In genomic region chr7:151425670-151426075, GRCh38 we compare ENCODE assay signal across 11 cellular contexts. TPM values are rescaled to one million over a fixed set of nuclear protein-coding genes. Genes with fewer than 3 reads are reported as not detected.
DNase-seq lines count a peak whose midpoint lies in the region; ATAC-seq and TF ChIP-seq lines count a peak whose summit lies in the region.
"Had no signal": no experiment of that assay in that cellular context is flagged by ENCODE, and none has a peak within 500 bp of the region (broad histone marks: within the 10 kb centered on the region; RNA-seq: fewer than 3 reads in every experiment).

No MANE protein-coding gene starts in this region.

- H3K36me3 ChIP-seq in spleen: no peaks in the 10 kb centered on the region
- no peaks in the 10 kb centered on the region for H3K36me3 ChIP-seq in naive thymus-derived CD4-positive, alpha-beta T cell (ENCODE audit: control insufficient read depth in 2 of 3, insufficient read depth in 3 of 3, low read length in 3 of 3)

- DNase-seq in HCEC 1CT (peak; percentile 88), astrocyte of the hippocampus (ENCODE audit: low read depth, low spot score) (peak; percentile 80), iris pigment epithelial cell (ENCODE audit: low read depth) (peak; percentile 95), spleen (peak; percentile 11), NCI-H526 (lab: John Stamatoyannopoulos, UW) (no peak), NOMO-1 (lab: John Stamatoyannopoulos, UW; ENCODE audit: unreplicated experiment in 2 of 2) (no peak), KG1 (lab: John Stamatoyannopoulos, UW) (no peak)
- no peak for DNase-seq in naive thymus-derived CD4-positive, alpha-beta T cell
- DNase-seq: NCI-H1694 treated with DMSO at 0.1 percent for 48 hours; stimulated activated CD8-positive, alpha-beta memory T cell treated with anti-CD3 and anti-CD28 coated beads, Interleukin-4, amount 100 ng/mL, for 48 hours had no signal

- no peak for TF ChIP-seq CTCF in spleen (IDR thresholded peaks at IDR 0.05 in 8 of 11, conservative IDR thresholded peaks at IDR 0.05 in 3 of 11)

- peaks cover 21 to 51% (median 39%) of the 10 kb centered on the region in 7 donors for H3K4me1 Mint-ChIP-seq in naive thymus-derived CD4-positive, alpha-beta T cell

- POLR2A ChIA-PET in naive thymus-derived CD4-positive, alpha-beta T cell (lab: Charles Lee): no interaction called here

- CTCF ChIA-PET in naive thymus-derived CD4-positive, alpha-beta T cell (lab: Charles Lee): interaction anchor here (1.0 to 1.1 kb wide), 2 partner anchors 21 to 23 kb away, joined by 3 to 4 read pairs; no protein-coding TSS in a partner anchor

- peaks cover 0 to 10% (median 0%) of the 10 kb centered on the region in 7 donors for H3K27me3 ChIP-seq in spleen (replicated peaks in 1 of 7)
- no peaks in the 10 kb centered on the region for H3K27me3 ChIP-seq in naive thymus-derived CD4-positive, alpha-beta T cell (ENCODE audit: control insufficient read depth in 2 of 2, insufficient read depth in 2 of 2, low read length in 2 of 2)

- WGBS in spleen, 5 donors: 61 to 81% (median 70%) methylated on average over 4 of the region's 4 CpGs

- H3K36me3 Mint-ChIP-seq in naive thymus-derived CD4-positive, alpha-beta T cell: peaks cover 0 to 5% (median 0%) of the 10 kb centered on the region in 5 donors

- H3K4me3 ChIP-seq in spleen: no peak overlapping the region
- no peak overlapping the region for H3K4me3 ChIP-seq in naive thymus-derived CD4-positive, alpha-beta T cell (ENCODE audit: low read length)

- TF ChIP-seq POLR2A in spleen (IDR thresholded peaks at IDR 0.05): no peak

- peaks cover 0 to 6% (median under 1%) of the 10 kb centered on the region in 11 donors for H3K9me3 Mint-ChIP-seq in naive thymus-derived CD4-positive, alpha-beta T cell

- intact Hi-C loops in spleen (cut with DNase I; ENCODE audit: low total_unique reads): no loop called here
- intact Hi-C loops in naive thymus-derived CD4-positive, alpha-beta T cell (cut with micrococcal nuclease): no loop called here

- no peak overlapping the region for H3K4me3 Mint-ChIP-seq in naive thymus-derived CD4-positive, alpha-beta T cell

- peaks cover 14 to 47% (median 28%) of the 10 kb centered on the region in 6 donors for H3K4me1 ChIP-seq in spleen
- peaks cover 35 to 43% of the 10 kb centered on the region in 2 donors for H3K4me1 ChIP-seq in naive thymus-derived CD4-positive, alpha-beta T cell (ENCODE audit: control insufficient read depth in 2 of 2, insufficient read depth in 2 of 2, low read length in 2 of 2)

- H3K27ac ChIP-seq in spleen: peak overlapping the region in 7 of 8 donors; percentile 60 to 79 (median 67)
- no peak overlapping the region for H3K27ac ChIP-seq in naive thymus-derived CD4-positive, alpha-beta T cell (ENCODE audit: low read depth, low read length)

- H3K27me3 Mint-ChIP-seq in naive thymus-derived CD4-positive, alpha-beta T cell: peaks cover 0 to 24% (median 0%) of the 10 kb centered on the region in 5 donors

- H3K9me3 ChIP-seq in spleen: peaks cover 0 to 23% (median 6%) of the 10 kb centered on the region in 8 donors
- H3K9me3 ChIP-seq in naive thymus-derived CD4-positive, alpha-beta T cell (ENCODE audit: control insufficient read depth in 2 of 3, low read length in 3 of 3): no peaks in the 10 kb centered on the region

- no peak for ATAC-seq in naive thymus-derived CD4-positive, alpha-beta T cell

- H3K27ac Mint-ChIP-seq in naive thymus-derived CD4-positive, alpha-beta T cell: no peak overlapping the region

RNA-seq across cellular contexts. Expression of gene CRYGN, which starts 14.3 kb away (rescaled TPM):
- total RNA-seq in spleen: 1 to 10 TPM in 3 of 7 donors, under 1 TPM in 3, not detected in 1; 0.17 to 2.5 (median 0.92) TPM
- polyA plus RNA-seq in spleen: under 1 TPM; 0.27 to 0.72 (median 0.32) TPM
- total RNA-seq in naive thymus-derived CD4-positive, alpha-beta T cell: 1 to 10 TPM in 1 of 5 experiments, under 1 TPM in 2, not detected in 2; 0.46 to 1.1 (median 0.61) TPM
- under 1 TPM; 0.33 to 0.48 TPM for polyA plus RNA-seq in naive thymus-derived CD4-positive, alpha-beta T cell
- total RNA-seq: SK-MEL-5 had no signal

RNA-seq across cellular contexts. Expression of gene WDR86, which starts 15.8 kb away (rescaled TPM):
- 10 to 100 TPM; 15.4 to 71.9 (median 58.1) TPM for total RNA-seq in spleen
- 10 to 100 TPM in 1 of 3 donors, 1 to 10 TPM in 2; 2.8 to 29.5 (median 8.6) TPM for polyA plus RNA-seq in spleen
- total RNA-seq in naive thymus-derived CD4-positive, alpha-beta T cell: 1 to 10 TPM in 2 of 5 experiments, not detected in 3; 1.6 to 9.7 TPM
- 1 to 10 TPM in 1 of 2 donors, under 1 TPM in 1; 0.24 to 3.1 TPM for polyA plus RNA-seq in naive thymus-derived CD4-positive, alpha-beta T cell
- total RNA-seq: SK-MEL-5 had no signal

Comparison
In these comparisons a context has a peak if more than half of its experiments do, and no peak if none do; other contexts are left out.
1. DNase-seq: peak in HCEC 1CT (single experiment), astrocyte of the hippocampus (single experiment), iris pigment epithelial cell (single experiment) and spleen (single experiment); none in NCI-H526 (0 of 2), NOMO-1 (0 of 2), KG1 (single experiment) and naive thymus-derived CD4-positive, alpha-beta T cell (0 of 9).